ENCODE assay signal across 19 cellular contexts in genomic region chr11:9379046-9379445, GRCh38.
"Had no signal": no experiment of that assay in that cellular context is flagged by ENCODE, and none has a peak within 500 bp of the region (broad histone marks: within the 10 kb centered on the region; RNA-seq: fewer than 3 reads in every experiment).

No MANE protein-coding gene starts in this region.

- H3K27me3 ChIP-seq: cardiac muscle cell, esophagus muscularis mucosa, gastroesophageal sphincter, heart left ventricle, neutrophil, spleen had no signal

- H3K36me3 Mint-ChIP-seq: activated naive CD8-positive, alpha-beta T cell treated with anti-CD3 and anti-CD28 coated beads, Interleukin-2, amount 10 ng/mL, durations not matched to agents 7 days and 5 days; memory B cell; naive B cell; stimulated activated memory B cell treated with anti-CD40 and anti-IgM and Interleukin-4, amounts not matched to agents 10 μg/mL and 1 μg/mL and 100 μg/mL, for 72 hours had no signal

- H3K27me3 Mint-ChIP-seq: activated naive CD8-positive, alpha-beta T cell treated with anti-CD3 and anti-CD28 coated beads, Interleukin-2, amount 10 ng/mL, durations not matched to agents 7 days and 5 days; dendritic cell treated with granulocyte-macrophage colony-stimulating factor and Interleukin-4, amounts not matched to agents 40 ng/mL and 50 ng/mL, for 4 days; memory B cell; naive B cell; stimulated activated memory B cell treated with anti-CD40 and anti-IgM and Interleukin-4, amounts not matched to agents 10 μg/mL and 1 μg/mL and 100 μg/mL, for 72 hours had no signal

- H3K36me3 ChIP-seq: cardiac muscle cell, esophagus muscularis mucosa, gastroesophageal sphincter, heart left ventricle, left ventricle myocardium inferior, neutrophil, spleen had no signal

- DNase-seq: activated CD4-positive, alpha-beta T cell treated with anti-CD3 and anti-CD28 coated beads, Interleukin-2, amount 50 U/mL, for 48 hours; activated naive CD8-positive, alpha-beta T cell treated with anti-CD3 and anti-CD28 coated beads, Interleukin-2, amount 10 ng/mL, durations not matched to agents 7 days and 5 days; amygdala; effector CD8-positive, alpha-beta T cell; heart left ventricle; left ventricle myocardium inferior; naive B cell; spleen; stimulated activated CD4-positive, alpha-beta T cell treated with anti-CD3 and anti-CD28 coated beads, Interleukin-4, amount 100 ng/mL, for 4 hours; T-helper 2 cell had no signal

- H3K27ac Mint-ChIP-seq: activated naive CD8-positive, alpha-beta T cell treated with anti-CD3 and anti-CD28 coated beads, Interleukin-2, amount 10 ng/mL, durations not matched to agents 7 days and 5 days; activated T-helper 1 cell treated with anti-CD3 and anti-CD28 coated beads, Interleukin-12 subunit alpha, Interleukin-12 subunit beta, Interleukin-2, Interleukin-4 antibody, amounts not matched to agents 30 ng/mL and 10 ng/mL and 1 ng/mL, durations not matched to agents 14 hours and 24 hours and 36 hours; dendritic cell treated with granulocyte-macrophage colony-stimulating factor and Interleukin-4, amounts not matched to agents 40 ng/mL and 50 ng/mL, for 4 days; memory B cell; stimulated activated memory B cell treated with anti-CD40 and anti-IgM and Interleukin-4, amounts not matched to agents 10 μg/mL and 1 μg/mL and 100 μg/mL, for 72 hours had no signal

- H3K4me3 Mint-ChIP-seq: activated naive CD8-positive, alpha-beta T cell treated with anti-CD3 and anti-CD28 coated beads, Interleukin-2, amount 10 ng/mL, durations not matched to agents 7 days and 5 days; activated T-helper 1 cell treated with anti-CD3 and anti-CD28 coated beads, Interleukin-12 subunit alpha, Interleukin-12 subunit beta, Interleukin-2, Interleukin-4 antibody, amounts not matched to agents 30 ng/mL and 10 ng/mL and 1 ng/mL, durations not matched to agents 14 hours and 24 hours and 36 hours; dendritic cell treated with granulocyte-macrophage colony-stimulating factor and Interleukin-4, amounts not matched to agents 40 ng/mL and 50 ng/mL, for 4 days; memory B cell; stimulated activated memory B cell treated with anti-CD40 and anti-IgM and Interleukin-4, amounts not matched to agents 10 μg/mL and 1 μg/mL and 100 μg/mL, for 72 hours had no signal

- H3K9me3 ChIP-seq: esophagus muscularis mucosa, gastroesophageal sphincter, heart left ventricle, left ventricle myocardium inferior, neutrophil, spleen had no signal

- ATAC-seq: gastroesophageal sphincter; heart left ventricle; stimulated activated memory B cell treated with anti-CD40 and anti-IgM and Interleukin-4, amounts not matched to agents 10 μg/mL and 1 μg/mL and 100 μg/mL, for 72 hours had no signal

- H3K9me3 Mint-ChIP-seq: activated naive CD8-positive, alpha-beta T cell treated with anti-CD3 and anti-CD28 coated beads, Interleukin-2, amount 10 ng/mL, durations not matched to agents 7 days and 5 days; activated T-helper 1 cell treated with anti-CD3 and anti-CD28 coated beads, Interleukin-12 subunit alpha, Interleukin-12 subunit beta, Interleukin-2, Interleukin-4 antibody, amounts not matched to agents 30 ng/mL and 10 ng/mL and 1 ng/mL, durations not matched to agents 14 hours and 24 hours and 36 hours; dendritic cell treated with granulocyte-macrophage colony-stimulating factor and Interleukin-4, amounts not matched to agents 40 ng/mL and 50 ng/mL, for 4 days; memory B cell; naive B cell; stimulated activated memory B cell treated with anti-CD40 and anti-IgM and Interleukin-4, amounts not matched to agents 10 μg/mL and 1 μg/mL and 100 μg/mL, for 72 hours had no signal

- H3K4me3 ChIP-seq: cardiac muscle cell, esophagus muscularis mucosa, gastroesophageal sphincter, heart left ventricle, left ventricle myocardium inferior, spleen had no signal

- H3K27ac ChIP-seq: cardiac muscle cell, esophagus muscularis mucosa, heart left ventricle, left ventricle myocardium inferior, neutrophil, spleen, VCaP had no signal
